ENCODE assay signal across 21 cellular contexts in the genomic region with DNA sequence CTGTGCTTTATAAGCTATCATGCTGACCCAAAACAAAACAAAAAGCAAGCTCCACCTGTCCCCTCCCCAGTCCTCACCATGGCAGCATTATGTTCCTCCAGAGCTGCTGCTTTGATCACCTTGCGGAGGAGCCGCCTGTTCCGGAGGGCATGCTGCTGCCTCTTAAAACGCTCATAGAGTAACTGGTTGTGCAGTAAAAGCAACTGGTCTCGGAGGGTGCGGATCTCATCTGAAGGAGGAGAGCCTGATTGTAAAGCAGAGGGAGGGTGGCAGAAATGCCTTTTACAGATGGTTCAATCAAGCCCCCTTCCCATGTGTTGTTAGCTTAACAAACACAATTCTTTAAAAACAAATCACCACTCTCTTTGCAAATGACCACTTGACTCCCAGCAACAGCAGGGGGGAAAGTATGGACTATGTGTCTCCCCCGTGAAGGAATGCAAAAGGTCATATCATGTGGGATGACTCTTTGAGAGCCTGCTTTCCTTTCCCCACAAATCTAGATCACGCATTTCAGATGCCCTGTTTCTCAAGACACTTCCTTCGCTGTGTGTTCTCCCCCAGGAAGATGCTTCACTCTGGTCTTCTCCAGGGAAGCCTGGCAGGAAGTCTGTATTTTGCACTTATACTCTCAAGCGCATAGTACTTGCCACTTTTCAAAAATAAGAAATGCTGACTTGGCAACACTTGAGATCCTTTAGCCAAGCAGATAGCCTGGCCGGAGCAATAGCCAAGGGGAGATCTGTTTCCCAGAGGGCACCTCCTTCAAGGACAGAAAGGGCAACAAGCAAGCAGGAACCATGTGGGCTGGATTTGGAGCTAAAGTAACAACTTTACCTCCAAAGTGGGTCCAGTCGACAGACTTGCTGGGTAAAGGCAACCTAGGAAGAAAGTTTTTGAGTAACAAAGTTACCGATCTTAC. TPM values are rescaled to one million over a fixed set of nuclear protein-coding genes. Genes with fewer than 3 reads are reported as not detected.
"Had no signal": no experiment of that assay in that cellular context is flagged by ENCODE, and none has a peak within 500 bp of the region (broad histone marks: within the 10 kb centered on the region; RNA-seq: fewer than 3 reads in every experiment).

No MANE protein-coding gene starts in this region.

- H3K4me3 Mint-ChIP-seq: activated CD4-positive, alpha-beta T cell treated with anti-CD3 and anti-CD28 coated beads, Interleukin-2, amount 10 ng/mL, durations not matched to agents 24 days and 14 days; activated T-cell treated with anti-CD3 and anti-CD28 coated beads, Interleukin-2, amount 50 U/mL, for 4 hours; naive thymus-derived CD4-positive, alpha-beta T cell; stimulated activated effector memory CD8-positive, alpha-beta T cell treated with anti-CD3 and anti-CD28 coated beads, Interleukin-12 subunit alpha, Interleukin-12 subunit beta, amount 100 ng/mL, for 72 hours; T-cell had no signal

- DNase-seq: activated CD4-positive, alpha-beta T cell treated with anti-CD3 and anti-CD28 coated beads, Interleukin-2, amount 10 ng/mL, durations not matched to agents 24 days and 14 days; activated CD8-positive, alpha-beta memory T cell treated with anti-CD3 and anti-CD28 coated beads, Interleukin-2, amount 50 U/mL, for 4 hours; activated effector memory CD4-positive, alpha-beta T cell treated with Interleukin-2 at 50 U/mL for 16 hours; activated naive CD4-positive, alpha-beta T cell treated with anti-CD3 and anti-CD28 coated beads, Interleukin-2, amount 50 U/mL, for 16 hours; activated T-cell treated with anti-CD3 and anti-CD28 coated beads, Interleukin-2, amount 50 U/mL, for 4 hours; aorta; cerebellar nuclear complex; effector CD4-positive, alpha-beta T cell; heart right ventricle; mesenchymal stem cell; naive thymus-derived CD4-positive, alpha-beta T cell; pancreas; sigmoid colon; stimulated activated CD4-positive, alpha-beta T cell treated with anti-CD3 and anti-CD28 coated beads, Interleukin-4, amount 100 ng/mL, for 24 hours; T-cell; T-helper 9 cell had no signal

- H3K4me1 ChIP-seq: breast epithelium, gastroesophageal sphincter, heart right ventricle, pancreas, sigmoid colon had no signal

- H3K27ac ChIP-seq: breast epithelium, gastroesophageal sphincter, neutrophil, pancreas, sigmoid colon had no signal

- H3K9me3 ChIP-seq: breast epithelium, gastroesophageal sphincter, heart right ventricle, neutrophil, pancreas, sigmoid colon had no signal

- H3K27me3 ChIP-seq: breast epithelium, gastroesophageal sphincter, heart right ventricle, neutrophil, pancreas, sigmoid colon had no signal

- ATAC-seq: activated T-cell treated with anti-CD3 and anti-CD28 coated beads, Interleukin-2, amount 50 U/mL, for 4 hours; esophagus mucosa; gastroesophageal sphincter; heart right ventricle; naive thymus-derived CD4-positive, alpha-beta T cell; pancreas; stimulated activated effector memory CD8-positive, alpha-beta T cell treated with anti-CD3 and anti-CD28 coated beads, Interleukin-12 subunit alpha, Interleukin-12 subunit beta, amount 100 ng/mL, for 72 hours; T-cell had no signal

- H3K9me3 Mint-ChIP-seq: activated CD4-positive, alpha-beta T cell treated with anti-CD3 and anti-CD28 coated beads, Interleukin-2, amount 10 ng/mL, durations not matched to agents 24 days and 14 days; activated T-cell treated with anti-CD3 and anti-CD28 coated beads, Interleukin-2, amount 50 U/mL, for 4 hours; naive thymus-derived CD4-positive, alpha-beta T cell; stimulated activated effector memory CD8-positive, alpha-beta T cell treated with anti-CD3 and anti-CD28 coated beads, Interleukin-12 subunit alpha, Interleukin-12 subunit beta, amount 100 ng/mL, for 72 hours; T-cell had no signal

- H3K4me3 ChIP-seq: breast epithelium, gastroesophageal sphincter, heart right ventricle, pancreas, sigmoid colon had no signal

- H3K27me3 Mint-ChIP-seq: activated CD4-positive, alpha-beta T cell treated with anti-CD3 and anti-CD28 coated beads, Interleukin-2, amount 10 ng/mL, durations not matched to agents 24 days and 14 days; naive thymus-derived CD4-positive, alpha-beta T cell; T-cell had no signal

- H3K27ac Mint-ChIP-seq: activated CD4-positive, alpha-beta T cell treated with anti-CD3 and anti-CD28 coated beads, Interleukin-2, amount 10 ng/mL, durations not matched to agents 24 days and 14 days; stimulated activated effector memory CD8-positive, alpha-beta T cell treated with anti-CD3 and anti-CD28 coated beads, Interleukin-12 subunit alpha, Interleukin-12 subunit beta, amount 100 ng/mL, for 72 hours; T-cell had no signal

RNA-seq across cellular contexts. Expression of a gene that starts 25.8 kb away (rescaled TPM):
- total RNA-seq: activated CD4-positive, alpha-beta T cell treated with anti-CD3 and anti-CD28 coated beads, Interleukin-2, amount 10 ng/mL, durations not matched to agents 24 days and 14 days; activated T-cell treated with anti-CD3 and anti-CD28 coated beads, Interleukin-2, amount 50 U/mL, for 4 hours; T-cell had no signal
